In genomic region chrX:44874481-44875184, GRCh38 we compare ENCODE assay signal across 8 cellular contexts. TPM values are rescaled to one million over a fixed set of nuclear protein-coding genes. Genes with fewer than 3 reads are reported as not detected.
DNase-seq lines count a peak whose midpoint lies in the region; ATAC-seq and TF ChIP-seq lines count a peak whose summit lies in the region.

No MANE protein-coding gene starts in this region.

- H3K27ac Mint-ChIP-seq in activated T-helper 1 cell treated with anti-CD3 and anti-CD28 coated beads, Interleukin-12 subunit alpha, Interleukin-12 subunit beta, Interleukin-2, Interleukin-4 antibody, amounts not matched to agents 30 ng/mL and 10 ng/mL and 1 ng/mL, durations not matched to agents 14 hours and 24 hours and 36 hours: peak overlapping the region; percentile 98

- H3K9me3 Mint-ChIP-seq in activated T-helper 1 cell treated with anti-CD3 and anti-CD28 coated beads, Interleukin-12 subunit alpha, Interleukin-12 subunit beta, Interleukin-2, Interleukin-4 antibody, amounts not matched to agents 30 ng/mL and 10 ng/mL and 1 ng/mL, durations not matched to agents 14 hours and 24 hours and 36 hours: no peaks in the 10 kb centered on the region

- intact Hi-C loops in activated T-helper 1 cell treated with anti-CD3 and anti-CD28 coated beads, Interleukin-12 subunit alpha, Interleukin-12 subunit beta, Interleukin-2, Interleukin-4 antibody, amounts not matched to agents 30 ng/mL and 10 ng/mL and 1 ng/mL, durations not matched to agents 14 hours and 24 hours and 36 hours (cut with micrococcal nuclease): loop anchor here (1.0 to 10.0 kb wide), 8 partner anchors 29 to 1960 kb away; partner anchors contain the start of gene RP2

- H3K4me1 Mint-ChIP-seq in activated T-helper 1 cell treated with anti-CD3 and anti-CD28 coated beads, Interleukin-12 subunit alpha, Interleukin-12 subunit beta, Interleukin-2, Interleukin-4 antibody, amounts not matched to agents 30 ng/mL and 10 ng/mL and 1 ng/mL, durations not matched to agents 14 hours and 24 hours and 36 hours (ENCODE audit: low read depth): peaks cover 6% of the 10 kb centered on the region

- peak; percentile 48 for DNase-seq in stimulated activated CD4-positive, alpha-beta T cell treated with anti-CD3 and anti-CD28 coated beads, Interleukin-15, amount 100 ng/mL, for 24 hours
- DNase-seq in stimulated activated CD4-positive, alpha-beta T cell treated with anti-CD3 and anti-CD28 coated beads, Interleukin-12 subunit alpha, Interleukin-12 subunit beta, amount 100 ng/mL, for 4 hours: no peak
- DNase-seq in NCI-H748 treated with DMSO at 0.1 percent for 48 hours (lab: John Stamatoyannopoulos, UW) (peak; percentile 15), fibroblast of villous mesenchyme (ENCODE audit: low read depth) (peak; percentile 55), occipital lobe (lab: John Stamatoyannopoulos, UW) (peak; percentile 1), DMS153 treated with DMSO at 0.1 percent for 48 hours (lab: John Stamatoyannopoulos, UW; ENCODE audit: unreplicated experiment) (no peak)
- peak; percentile 3 for DNase-seq in activated T-helper 1 cell treated with anti-CD3 and anti-CD28 coated beads, Interleukin-12 subunit alpha, Interleukin-12 subunit beta, Interleukin-2, Interleukin-4 antibody, amounts not matched to agents 30 ng/mL and 10 ng/mL and 1 ng/mL, durations not matched to agents 14 hours and 24 hours and 36 hours (ENCODE audit: low spot score)

- H3K27me3 Mint-ChIP-seq in activated T-helper 1 cell treated with anti-CD3 and anti-CD28 coated beads, Interleukin-12 subunit alpha, Interleukin-12 subunit beta, Interleukin-2, Interleukin-4 antibody, amounts not matched to agents 30 ng/mL and 10 ng/mL and 1 ng/mL, durations not matched to agents 14 hours and 24 hours and 36 hours (ENCODE audit: insufficient read depth): no peaks in the 10 kb centered on the region

- TF ChIP-seq CTCF in fibroblast of villous mesenchyme (IDR thresholded peaks at IDR 0.05; ENCODE audit: insufficient read depth, low read depth, low read length): no peak

- ATAC-seq in HG03280 (IDR thresholded peaks at IDR 0.05; ENCODE audit: unreplicated experiment): no peak

- H3K4me3 Mint-ChIP-seq in activated T-helper 1 cell treated with anti-CD3 and anti-CD28 coated beads, Interleukin-12 subunit alpha, Interleukin-12 subunit beta, Interleukin-2, Interleukin-4 antibody, amounts not matched to agents 30 ng/mL and 10 ng/mL and 1 ng/mL, durations not matched to agents 14 hours and 24 hours and 36 hours: peak overlapping the region; percentile 97

- H3K4me3 ChIP-seq in fibroblast of villous mesenchyme (ENCODE audit: low read depth, low read length): peak overlapping the region; percentile 84

- H3K36me3 Mint-ChIP-seq in activated T-helper 1 cell treated with anti-CD3 and anti-CD28 coated beads, Interleukin-12 subunit alpha, Interleukin-12 subunit beta, Interleukin-2, Interleukin-4 antibody, amounts not matched to agents 30 ng/mL and 10 ng/mL and 1 ng/mL, durations not matched to agents 14 hours and 24 hours and 36 hours (ENCODE audit: low read depth): peaks cover 6% of the 10 kb centered on the region

RNA-seq across cellular contexts. Expression of gene KDM6A, which starts 1.6 kb away (rescaled TPM):
- total RNA-seq in activated T-helper 1 cell treated with anti-CD3 and anti-CD28 coated beads, Interleukin-12 subunit alpha, Interleukin-12 subunit beta, Interleukin-2, Interleukin-4 antibody, amounts not matched to agents 30 ng/mL and 10 ng/mL and 1 ng/mL, durations not matched to agents 14 hours and 24 hours and 36 hours: 26.4 and 28.1 TPM in 2 replicates
- total RNA-seq in fibroblast of villous mesenchyme: 24.2 and 27.6 TPM in 2 replicates
- total RNA-seq in occipital lobe: 46.3 TPM

RNA-seq across cellular contexts. Expression of gene DUSP21, which starts 30.8 kb away (rescaled TPM):
- total RNA-seq in activated T-helper 1 cell treated with anti-CD3 and anti-CD28 coated beads, Interleukin-12 subunit alpha, Interleukin-12 subunit beta, Interleukin-2, Interleukin-4 antibody, amounts not matched to agents 30 ng/mL and 10 ng/mL and 1 ng/mL, durations not matched to agents 14 hours and 24 hours and 36 hours: not detected in 2 replicates
- not detected in 2 replicates for total RNA-seq in fibroblast of villous mesenchyme
- not detected for total RNA-seq in occipital lobe

Comparison
In these comparisons a context has a peak if more than half of its experiments do, and no peak if none do; other contexts are left out.
1. DNase-seq: peak in stimulated activated CD4-positive, alpha-beta T cell treated with anti-CD3 and anti-CD28 coated beads, Interleukin-15, amount 100 ng/mL, for 24 hours (single experiment), NCI-H748 treated with DMSO at 0.1 percent for 48 hours (single experiment), activated T-helper 1 cell treated with anti-CD3 and anti-CD28 coated beads, Interleukin-12 subunit alpha, Interleukin-12 subunit beta, Interleukin-2, Interleukin-4 antibody, amounts not matched to agents 30 ng/mL and 10 ng/mL and 1 ng/mL, durations not matched to agents 14 hours and 24 hours and 36 hours (single experiment), fibroblast of villous mesenchyme (single experiment) and occipital lobe (single experiment); none in stimulated activated CD4-positive, alpha-beta T cell treated with anti-CD3 and anti-CD28 coated beads, Interleukin-12 subunit alpha, Interleukin-12 subunit beta, amount 100 ng/mL, for 4 hours (single experiment) and DMS153 treated with DMSO at 0.1 percent for 48 hours (single experiment).